In genomic region chr17:81253358-81254131, GRCh38 we compare ENCODE assay signal across 8 cellular contexts. TPM values are rescaled to one million over a fixed set of nuclear protein-coding genes. Genes with fewer than 3 reads are reported as not detected.
DNase-seq lines count a peak whose midpoint lies in the region; ATAC-seq and TF ChIP-seq lines count a peak whose summit lies in the region.

No MANE protein-coding gene starts in this region.

- H3K36me3 Mint-ChIP-seq in GM23338 (ENCODE audit: low read depth): peaks cover 4% of the 10 kb centered on the region; the same call in 2 of the 3 replicates
- H3K36me3 Mint-ChIP-seq in glutamatergic neuron (ENCODE audit: unreplicated experiment): no peaks in the 10 kb centered on the region

- intact Hi-C loops in sigmoid colon (cut with DNase I): loop anchor here (1.0 kb wide), 1 partner anchor 348 kb away; no protein-coding TSS in a partner anchor

- H3K27me3 Mint-ChIP-seq in GM23338 (ENCODE audit: insufficient read depth, low read depth, poor library complexity) (peaks cover 19% of the 10 kb centered on the region), glutamatergic neuron (ENCODE audit: unreplicated experiment) (peaks cover 26% of the 10 kb centered on the region)

- H3K4me1 ChIP-seq in GM23338 (ENCODE audit: insufficient read depth): peaks cover 3% of the 10 kb centered on the region; the same call in 1 of the 2 replicates
- peaks cover 0 to 19% (median 18%) of the 10 kb centered on the region in 4 donors for H3K4me1 ChIP-seq in sigmoid colon

- H3K27ac ChIP-seq in GM23338 (ENCODE audit: low read depth): no peak overlapping the region
- H3K27ac ChIP-seq in sigmoid colon: peak overlapping the region in 1 of 4 donors; percentile 85

- H3K36me3 ChIP-seq in GM23338 (ENCODE audit: insufficient read depth) (no peaks in the 10 kb centered on the region), sigmoid colon (peaks cover 0 to 37% (median 0%) of the 10 kb centered on the region in 4 donors)

- H3K4me1 Mint-ChIP-seq in GM23338 (peaks cover 27% of the 10 kb centered on the region), glutamatergic neuron (ENCODE audit: low read depth, unreplicated experiment) (peaks cover 37% of the 10 kb centered on the region)

- peaks cover under 1% of the 10 kb centered on the region; the same call in 1 of the 3 replicates for H3K9me3 Mint-ChIP-seq in GM23338
- H3K9me3 Mint-ChIP-seq in glutamatergic neuron (ENCODE audit: unreplicated experiment): peaks cover 24% of the 10 kb centered on the region

- H3K4me3 Mint-ChIP-seq in GM23338 (no peak overlapping the region; the same call in 2 of the 3 replicates), glutamatergic neuron (ENCODE audit: unreplicated experiment) (peak overlapping the region; percentile 83)

- H3K79me2 ChIP-seq in GM23338 (replicated peaks; ENCODE audit: insufficient read depth): no peaks in the 10 kb centered on the region

- no peak overlapping the region for H3K4me2 ChIP-seq in GM23338

- H3K9me2 ChIP-seq in GM23338 (ENCODE audit: insufficient read depth): peaks cover 5% of the 10 kb centered on the region

- H2AFZ ChIP-seq in GM23338: no peak overlapping the region

- peak; percentile 14 for ATAC-seq in GM23338
- ATAC-seq in HG02678 (IDR thresholded peaks at IDR 0.05; ENCODE audit: unreplicated experiment): no peak

- peaks cover 2% of the 10 kb centered on the region; the same call in 1 of the 2 replicates for H3F3A ChIP-seq in GM23338 (replicated peaks; ENCODE audit: low read depth)

- H3K27me3 ChIP-seq in GM23338 (ENCODE audit: insufficient read depth) (no peaks in the 10 kb centered on the region), sigmoid colon (no peaks in the 10 kb centered on the region)

- no peak overlapping the region for H3K4me3 ChIP-seq in AG09309 (ENCODE audit: control insufficient read depth, low read depth, low read length)
- no peak overlapping the region for H3K4me3 ChIP-seq in GM23338
- H3K4me3 ChIP-seq in sigmoid colon: no peak overlapping the region

- WGBS in sigmoid colon, 2 donors: 64 to 68% methylated on average over 19 of the region's 19 CpGs

- TF ChIP-seq POLR2A in sigmoid colon (IDR thresholded peaks at IDR 0.05): no peak

- no peaks in the 10 kb centered on the region; the same call in 1 of the 2 replicates for H4K20me1 ChIP-seq in GM23338 (replicated peaks; ENCODE audit: insufficient read depth)

- H3K27ac Mint-ChIP-seq in GM23338 (no peak overlapping the region), glutamatergic neuron (ENCODE audit: unreplicated experiment) (peak overlapping the region; percentile 100)

- peak; percentile 70 for TF ChIP-seq CTCF in AG09309 (IDR thresholded peaks at IDR 0.05; ENCODE audit: control insufficient read depth, insufficient read depth, low read depth, low read length, missing control alignments)
- TF ChIP-seq CTCF in GM23338 (conservative IDR thresholded peaks at IDR 0.05; ENCODE audit: low read depth in 2 of 2): peak; percentile 67 to 88
- TF ChIP-seq CTCF in glutamatergic neuron (IDR thresholded peaks at IDR 0.05; ENCODE audit: partially characterized antibody, unreplicated experiment): peak; percentile 92
- peak; percentile 87 to 94 (median 90) for TF ChIP-seq CTCF in sigmoid colon (IDR thresholded peaks at IDR 0.05)

- no peak for DNase-seq in AG09309 (ENCODE audit: low read depth)
- DNase-seq in GM23338 (ENCODE audit: low spot score): no peak
- DNase-seq in RPMI7951 (ENCODE audit: low read depth): peak; percentile 28
- peak; percentile 60 for DNase-seq in activated naive CD4-positive, alpha-beta T cell treated with Interleukin-2 at 50 U/mL for 16 hours
- DNase-seq in glutamatergic neuron: peak; percentile 68
- no peak for DNase-seq in sigmoid colon
- no peak for DNase-seq in amniotic stem cell (lab: John Stamatoyannopoulos, UW)

- H3K9me3 ChIP-seq in sigmoid colon: no peaks in the 10 kb centered on the region

- no peak for TF ChIP-seq EP300 in sigmoid colon (IDR thresholded peaks at IDR 0.05)

TF ChIP-seq in GM23338, 12 proteins besides CTCF, POLR2A, EP300 and RAD21 (continues in another document):
- TF ChIP-seq ZNF462 (CRISPR knock-in tag; IDR thresholded peaks at IDR 0.05) (peak; percentile 72), NANOG (IDR thresholded peaks at IDR 0.05; ENCODE audit: borderline replicate concordance) (no peak)

RNA-seq across cellular contexts. Expression of gene NDUFAF8, which starts 14.4 kb away (rescaled TPM):
- total RNA-seq in GM23338 (2014; rRNA removed; shearing (Covaris generic)): 17.9 and 21.5 TPM in 2 replicates
- polyA plus RNA-seq in GM23338 (2016; fragmentation: Nextera tagmentation; extraction: Ambion mirVana) (156 and 175 TPM in 2 replicates), sigmoid colon (10 to 100 TPM; 19.7 to 37.6 (median 26.4) TPM)
- 37.2 and 63.6 TPM in 2 replicates for total RNA-seq in RPMI7951 (2014; rRNA removed; shearing (Covaris generic))
- total RNA-seq in glutamatergic neuron (ENCODE audit: unreplicated experiment) (31.5 TPM), sigmoid colon (10 to 100 TPM in 3 of 4 donors, 1 to 10 TPM in 1; 8.6 to 52.4 (median 35.0) TPM)

RNA-seq across cellular contexts. Expression of gene TEPSIN, which starts 14.7 kb away (rescaled TPM):
- 25.3 and 37.5 TPM in 2 replicates for total RNA-seq in GM23338 (2014; rRNA removed; shearing (Covaris generic))
- 4.4 and 5.5 TPM in 2 replicates for polyA plus RNA-seq in GM23338 (2016; fragmentation: Nextera tagmentation; extraction: Ambion mirVana)
- 6.0 and 8.4 TPM in 2 replicates for total RNA-seq in RPMI7951 (2014; rRNA removed; shearing (Covaris generic))
- 85.7 TPM for total RNA-seq in glutamatergic neuron (ENCODE audit: unreplicated experiment)
- 10 to 100 TPM; 15.7 to 42.8 (median 24.4) TPM for total RNA-seq in sigmoid colon
- 10 to 100 TPM in 2 of 3 donors, 1 to 10 TPM in 1; 6.9 to 33.5 (median 11.4) TPM for polyA plus RNA-seq in sigmoid colon

RNA-seq across cellular contexts. Expression of gene CEP131, which starts 30.8 kb away (rescaled TPM):
- 29.0 and 35.5 TPM in 2 replicates for total RNA-seq in GM23338 (2014; rRNA removed; shearing (Covaris generic))
- 26.8 and 29.4 TPM in 2 replicates for polyA plus RNA-seq in GM23338 (2016; fragmentation: Nextera tagmentation; extraction: Ambion mirVana)
- 7.0 and 9.8 TPM in 2 replicates for total RNA-seq in RPMI7951 (2014; rRNA removed; shearing (Covaris generic))
- 35.1 TPM for total RNA-seq in glutamatergic neuron (ENCODE audit: unreplicated experiment)
- 10 to 100 TPM in 1 of 4 donors, 1 to 10 TPM in 3; 4.1 to 11.6 (median 5.1) TPM for total RNA-seq in sigmoid colon
- 10 to 100 TPM in 1 of 3 donors, 1 to 10 TPM in 2; 1.8 to 10.5 (median 4.8) TPM for polyA plus RNA-seq in sigmoid colon

RNA-seq across cellular contexts. Expression of gene SLC38A10, which starts 41.6 kb away (rescaled TPM):
- total RNA-seq in GM23338 (2014; rRNA removed; shearing (Covaris generic)): 51.7 and 55.8 TPM in 2 replicates
- polyA plus RNA-seq in GM23338 (2016; fragmentation: Nextera tagmentation; extraction: Ambion mirVana) (17.1 and 18.3 TPM in 2 replicates), sigmoid colon (10 to 100 TPM in 2 of 3 donors, 1 to 10 TPM in 1; 7.8 to 88.7 (median 14.1) TPM)
- total RNA-seq in RPMI7951 (2014; rRNA removed; shearing (Covaris generic)): 24.0 and 28.1 TPM in 2 replicates
- total RNA-seq in glutamatergic neuron (ENCODE audit: unreplicated experiment) (92.4 TPM), sigmoid colon (10 to 100 TPM; 32.1 to 54.8 (median 42.3) TPM)

Comparison
In these comparisons a context has a peak if more than half of its experiments do, and no peak if none do; other contexts are left out.
1. DNase-seq: peak in RPMI7951 (single experiment), activated naive CD4-positive, alpha-beta T cell treated with Interleukin-2 at 50 U/mL for 16 hours (single experiment) and glutamatergic neuron (single experiment); none in AG09309 (single experiment), GM23338 (single experiment), sigmoid colon (single experiment) and amniotic stem cell (single experiment).
2. Peak in every context shown above with its lines, with median percentiles within 50 percentile points of each other: CTCF ChIP-seq.